Comparison of ENCODE assay signal across 8 cellular contexts in genomic region chr14:76152333-76152681, GRCh38. TPM values are rescaled to one million over a fixed set of nuclear protein-coding genes. Genes with fewer than 3 reads are reported as not detected.
A peak's percentile ranks its signal among the peaks of the same experiment; 100 is the strongest.
DNase-seq lines count a peak whose midpoint lies in the region; ATAC-seq, FAIRE-seq and TF ChIP-seq lines count a peak whose summit lies in the region.

No MANE protein-coding gene starts in this region.

- H3K9ac ChIP-seq in HUES48 (ENCODE audit: low read depth, low read length): peak overlapping the region; percentile 71
- peak overlapping the region; percentile 96 for H3K9ac ChIP-seq in adipocyte (ENCODE audit: low read length)

- peak overlapping the region; percentile 88 for H3K27ac ChIP-seq in HUES48 (ENCODE audit: low read depth, low read length)
- H3K27ac ChIP-seq in heart right ventricle: peak overlapping the region in 9 of 10 donors; percentile 78 to 96 (median 88)
- peak overlapping the region; percentile 73 to 75 for H3K27ac ChIP-seq in prostate gland

- H3K4me1 ChIP-seq in HUES48 (ENCODE audit: control insufficient read depth, insufficient read depth, low read length): peaks cover 24% of the 10 kb centered on the region
- H3K4me1 ChIP-seq in adipocyte (ENCODE audit: control insufficient read depth, insufficient read depth, low read length): peaks cover 46% of the 10 kb centered on the region
- peaks cover 3 to 55% (median 49%) of the 10 kb centered on the region in 9 donors for H3K4me1 ChIP-seq in heart right ventricle
- peaks cover 19% of the 10 kb centered on the region for H3K4me1 ChIP-seq in prostate gland (replicated peaks)

- H3K36me3 ChIP-seq in HUES48 (ENCODE audit: control insufficient read depth, insufficient read depth, low read length) (peaks cover 32% of the 10 kb centered on the region), adipocyte (ENCODE audit: control insufficient read depth, insufficient read depth, low read length, severe bottlenecking) (peaks cover 20% of the 10 kb centered on the region), heart right ventricle (peaks cover 0 to 34% (median 15%) of the 10 kb centered on the region in 9 donors), prostate gland (peaks cover 0 to 6% of the 10 kb centered on the region in 2 donors)

- no peak for FAIRE-seq in urothelium cell line (lab: Jason Lieb, UNC)

- WGBS in heart right ventricle, 2 donors: 0 to 1% methylated on average over 16 to 17 of the region's 17 CpGs
- WGBS in prostate gland: under 1% methylated on average over 17 of the region's 17 CpGs

- DNase-seq in DMS153 treated with DMSO at 0.1 percent for 48 hours (lab: John Stamatoyannopoulos, UW; ENCODE audit: unreplicated experiment) (peak; percentile 12), SW480 (ENCODE audit: low spot score) (peak; percentile 83), adipocyte (ENCODE audit: low read depth) (peak; percentile 95), heart right ventricle (peak; percentile 26 to 66), prostate gland (ENCODE audit: low spot score) (peak; percentile 29), urothelium cell line (ENCODE audit: low spot score) (peak; percentile 72)

- peak overlapping the region; percentile 94 for H3K4me3 ChIP-seq in HUES48 (ENCODE audit: low read depth, low read length)
- H3K4me3 ChIP-seq in adipocyte (ENCODE audit: low read length): peak overlapping the region; percentile 96
- peak overlapping the region; percentile 90 to 100 (median 98) for H3K4me3 ChIP-seq in heart right ventricle
- peak overlapping the region; percentile 78 to 90 for H3K4me3 ChIP-seq in prostate gland

- peak; percentile 85 for ATAC-seq in GM21447 (IDR thresholded peaks at IDR 0.05; ENCODE audit: unreplicated experiment)
- ATAC-seq in heart right ventricle: peak; percentile 63 to 91 (median 86)

- no peaks in the 10 kb centered on the region for H3K9me3 ChIP-seq in HUES48 (ENCODE audit: control insufficient read depth, insufficient read depth, low read length)
- no peaks in the 10 kb centered on the region for H3K9me3 ChIP-seq in adipocyte (ENCODE audit: control insufficient read depth, low read length)
- no peaks in the 10 kb centered on the region for H3K9me3 ChIP-seq in heart right ventricle
- no peaks in the 10 kb centered on the region for H3K9me3 ChIP-seq in prostate gland

- no peak for TF ChIP-seq CTCF in heart right ventricle (IDR thresholded peaks at IDR 0.05)
- no peak for TF ChIP-seq CTCF in prostate gland (IDR thresholded peaks at IDR 0.05)

- intact Hi-C loops in heart right ventricle (cut with DNase I): loop anchor here in 1 of 10 donors (5.0 kb wide), 1 partner anchor 200 kb away; no protein-coding TSS in a partner anchor
- intact Hi-C loops in prostate gland (cut with DNase I): loop anchor here (5.0 kb wide), 1 partner anchor 50 kb away; no protein-coding TSS in a partner anchor

- H3K27me3 ChIP-seq in HUES48 (ENCODE audit: control insufficient read depth, insufficient read depth, low read length): peaks cover 11% of the 10 kb centered on the region
- H3K27me3 ChIP-seq in adipocyte (replicated peaks; ENCODE audit: control insufficient read depth, insufficient read depth, low read length): no peaks in the 10 kb centered on the region
- H3K27me3 ChIP-seq in heart right ventricle: no peaks in the 10 kb centered on the region
- no peaks in the 10 kb centered on the region for H3K27me3 ChIP-seq in prostate gland (replicated peaks; ENCODE audit: insufficient read depth)

- TF ChIP-seq POLR2A in prostate gland (IDR thresholded peaks at IDR 0.05): no peak

RNA-seq across cellular contexts. Expression of gene GPATCH2L, which starts 0.6 kb away (rescaled TPM):
- 10 to 100 TPM; 20.1 to 27.9 (median 25.1) TPM for total RNA-seq in heart right ventricle
- polyA plus RNA-seq in heart right ventricle: 1 to 10 TPM; 4.6 to 5.3 TPM
- total RNA-seq in prostate gland: 10 to 100 TPM; 39.0 to 60.3 TPM

Comparison
In these comparisons a context has a peak if more than half of its experiments do, and no peak if none do; other contexts are left out.
1. Peak in every context shown above with its lines: DNase-seq, ATAC-seq, H3K4me3 ChIP-seq and H3K27ac ChIP-seq.
2. DNase-seq: peak in every context shown above with its lines; median percentile 95 in adipocyte; 83 in SW480; 72 in urothelium cell line; 46 in heart right ventricle; 29 in prostate gland; 12 in DMS153 treated with DMSO at 0.1 percent for 48 hours.